27 cellular contexts compared by ENCODE assay signal in the genomic region with DNA sequence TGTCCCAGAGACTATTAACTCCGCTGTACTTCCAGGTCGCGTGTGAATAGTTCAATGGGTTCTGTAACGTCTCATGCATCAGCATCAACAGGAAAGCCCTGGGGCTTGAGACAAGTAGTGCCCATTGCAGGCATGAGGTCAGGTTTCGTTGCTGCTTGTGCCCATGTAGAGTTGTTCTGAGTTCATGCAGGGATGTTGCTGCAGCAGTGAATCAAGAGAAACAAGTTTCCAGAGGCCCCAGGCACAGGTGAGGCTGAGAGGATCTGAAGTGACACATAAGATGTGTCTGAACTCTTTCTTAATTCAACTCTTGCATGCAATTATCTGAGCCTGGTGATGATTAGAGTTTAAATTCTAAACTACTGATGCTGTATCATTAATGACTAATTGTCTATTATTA. TPM values are rescaled to one million over a fixed set of nuclear protein-coding genes. Genes with fewer than 3 reads are reported as not detected.
DNase-seq lines count a peak whose midpoint lies in the region; ATAC-seq, FAIRE-seq and TF ChIP-seq lines count a peak whose summit lies in the region.
"Had no signal": no experiment of that assay in that cellular context is flagged by ENCODE, and none has a peak within 500 bp of the region (broad histone marks: within the 10 kb centered on the region; RNA-seq: fewer than 3 reads in every experiment).

No MANE protein-coding gene starts in this region.

- H3K27me3 Mint-ChIP-seq in type B pancreatic cell (peaks cover 29% of the 10 kb centered on the region), neural progenitor cell (ENCODE audit: insufficient read depth, low read depth) (peaks cover 7% of the 10 kb centered on the region)

- no peak overlapping the region for H2AFZ ChIP-seq in neural progenitor cell (replicated peaks)
- H2AFZ ChIP-seq: GM23248 had no signal

- H3K4me3 Mint-ChIP-seq in type B pancreatic cell (peak overlapping the region; percentile 6), neural progenitor cell (no peak overlapping the region)

- no peaks in the 10 kb centered on the region for H3K36me3 Mint-ChIP-seq in type B pancreatic cell
- H3K36me3 Mint-ChIP-seq in neural progenitor cell: no peaks in the 10 kb centered on the region

- H3K9me3 Mint-ChIP-seq in type B pancreatic cell (peaks cover 10% of the 10 kb centered on the region), neural progenitor cell (peaks cover 8% of the 10 kb centered on the region)
- H3K9me3 Mint-ChIP-seq: CD4-positive, alpha-beta T cell had no signal

- H3F3A ChIP-seq in neural progenitor cell (ENCODE audit: low read depth): no peaks in the 10 kb centered on the region

- no peaks in the 10 kb centered on the region for H3K79me2 ChIP-seq in neural progenitor cell (ENCODE audit: low read depth)

- H3K9ac ChIP-seq in neural progenitor cell: no peak overlapping the region
- H3K9ac ChIP-seq: BLaER1 treated with 17β-estradiol and CSF1 and Interleukin-3, amounts not matched to agents 10 nM and 100 nM; GM23248 had no signal

- H3K4me1 ChIP-seq in neural progenitor cell: no peaks in the 10 kb centered on the region
- H3K4me1 ChIP-seq: A549; BE2C; BLaER1 treated with 17β-estradiol and CSF1 and Interleukin-3, amounts not matched to agents 10 nM and 100 nM had no signal

- no peak overlapping the region for H3K4me3 ChIP-seq in bronchial epithelial cell (ENCODE audit: low read depth, low read length)
- H3K4me3 ChIP-seq in neural progenitor cell: no peak overlapping the region
- H3K4me3 ChIP-seq: A549; BLaER1 treated with 17β-estradiol and CSF1 and Interleukin-3, amounts not matched to agents 10 nM and 100 nM; GM23248 had no signal

- no peak overlapping the region for H3K27ac ChIP-seq in neural progenitor cell
- H3K27ac ChIP-seq: A549; BLaER1 treated with 17β-estradiol and CSF1 and Interleukin-3, amounts not matched to agents 10 nM and 100 nM; GM23248 had no signal

- H3K27ac Mint-ChIP-seq in type B pancreatic cell (peak overlapping the region; percentile 83), neural progenitor cell (no peak overlapping the region)
- H3K27ac Mint-ChIP-seq: CD14-positive monocyte; CD4-positive, alpha-beta T cell; CD8-positive, alpha-beta memory T cell had no signal

- H3K36me3 ChIP-seq in bronchial epithelial cell (ENCODE audit: control insufficient read depth, insufficient read depth, low read length) (no peaks in the 10 kb centered on the region), neural progenitor cell (no peaks in the 10 kb centered on the region)
- H3K36me3 ChIP-seq: BE2C; BLaER1 treated with 17β-estradiol and CSF1 and Interleukin-3, amounts not matched to agents 10 nM and 100 nM had no signal

- H3K4me1 Mint-ChIP-seq in type B pancreatic cell (ENCODE audit: unreplicated experiment) (no peaks in the 10 kb centered on the region), neural progenitor cell (no peaks in the 10 kb centered on the region)

- H3K4me2 ChIP-seq in neural progenitor cell: no peak overlapping the region
- H3K4me2 ChIP-seq: A549; BLaER1 treated with 17β-estradiol and CSF1 and Interleukin-3, amounts not matched to agents 10 nM and 100 nM had no signal

- no peak for FAIRE-seq in bronchial epithelial cell (lab: Jason Lieb, UNC)
- FAIRE-seq: D721Med, GM12891, GM18507, H1 had no signal

- peak; percentile 97 for ATAC-seq in esophagus mucosa
- no peak for ATAC-seq in GM18861 (IDR thresholded peaks at IDR 0.05; ENCODE audit: unreplicated experiment)
- ATAC-seq: A549 had no signal

- TF ChIP-seq CTCF in bronchial epithelial cell (IDR thresholded peaks at IDR 0.05; ENCODE audit: insufficient read depth, low read length, severe bottlenecking): no peak
- no peak for TF ChIP-seq CTCF in type B pancreatic cell (conservative IDR thresholded peaks at IDR 0.05)
- no peak for TF ChIP-seq CTCF in neural progenitor cell (IDR thresholded peaks at IDR 0.05)

- H3K27me3 ChIP-seq in bronchial epithelial cell (ENCODE audit: control insufficient read depth, insufficient read depth, low read length): no peaks in the 10 kb centered on the region
- peaks cover 25% of the 10 kb centered on the region for H3K27me3 ChIP-seq in neural progenitor cell
- H3K27me3 ChIP-seq: BLaER1 treated with 17β-estradiol and CSF1 and Interleukin-3, amounts not matched to agents 10 nM and 100 nM had no signal

- DNase-seq in HPDE6-E6E7 (ENCODE audit: extremely low spot score) (peak; percentile 35), bronchial epithelial cell (ENCODE audit: low read depth) (peak; percentile 75), type B pancreatic cell (ENCODE audit: extremely low spot score, unreplicated experiment) (no peak), GM03348 (ENCODE audit: low spot score) (no peak), neural progenitor cell (ENCODE audit: low spot score) (no peak)
- DNase-seq: 8988T; ACHN; AML-193; BE2C; CD4-positive, alpha-beta T cell; CD8-positive, alpha-beta memory T cell; DMS 273 treated with DMSO at 0.1 percent for 48 hours; DMS79; EL; GDM1; GM23248; H7; HCEC 1CT had no signal

- no peaks in the 10 kb centered on the region for H3K9me3 ChIP-seq in neural progenitor cell (ENCODE audit: low read depth)
- H3K9me3 ChIP-seq: BE2C had no signal

- no peaks in the 10 kb centered on the region for H4K20me1 ChIP-seq in neural progenitor cell (ENCODE audit: low read depth)
- H4K20me1 ChIP-seq: BLaER1 treated with 17β-estradiol and CSF1 and Interleukin-3, amounts not matched to agents 10 nM and 100 nM had no signal

RNA-seq across cellular contexts. Expression of gene ZNF283, which starts 8.6 kb away (rescaled TPM):
- 9.1 and 12.4 TPM in 2 replicates for total RNA-seq in bronchial epithelial cell
- 5.3 TPM for total RNA-seq in esophagus mucosa
- total RNA-seq in type B pancreatic cell (ENCODE audit: low replicate concordance): 13.1 and 18.2 TPM in 2 replicates
- total RNA-seq in neural progenitor cell (ENCODE audit: low replicate concordance): 13.4 and 19.8 TPM in 2 replicates

RNA-seq across cellular contexts. Expression of gene LYPD5, which starts 16.3 kb away (rescaled TPM):
- 0.38 and 0.53 TPM in 2 replicates for total RNA-seq in bronchial epithelial cell
- 18.0 TPM for total RNA-seq in esophagus mucosa
- total RNA-seq in type B pancreatic cell (ENCODE audit: low replicate concordance): 0.85 and 3.9 TPM in 2 replicates
- 0.12 TPM in 1 of 2 replicates, not detected in the other for total RNA-seq in neural progenitor cell (ENCODE audit: low replicate concordance)
- total RNA-seq: CD4-positive, alpha-beta T cell had no signal

RNA-seq across cellular contexts. Expression of gene KCNN4, which starts 37.7 kb away (rescaled TPM):
- 0.26 and 9.7 TPM in 2 replicates for total RNA-seq in bronchial epithelial cell
- total RNA-seq in esophagus mucosa: 4.1 TPM
- total RNA-seq in type B pancreatic cell (ENCODE audit: low replicate concordance): 1.6 and 7.7 TPM in 2 replicates
- 0.40 TPM in 1 of 2 replicates, not detected in the other for total RNA-seq in neural progenitor cell (ENCODE audit: low replicate concordance)

Comparison
In these comparisons a context has a peak if more than half of its experiments do, and no peak if none do; other contexts are left out.
1. DNase-seq: peak in HPDE6-E6E7 (single experiment) and bronchial epithelial cell (single experiment); none in type B pancreatic cell (single experiment), GM03348 (single experiment) and neural progenitor cell (single experiment).